In genomic region chrX:11553594-11553993, GRCh38 we compare ENCODE assay signal across 20 cellular contexts.
DNase-seq lines count a peak whose midpoint lies in the region; TF ChIP-seq lines count a peak whose summit lies in the region.
"Had no signal": no experiment of that assay in that cellular context is flagged by ENCODE, and none has a peak within 500 bp of the region (broad histone marks: within the 10 kb centered on the region; RNA-seq: fewer than 3 reads in every experiment).

No MANE protein-coding gene starts in this region.

- H3K4ac ChIP-seq in mesenchymal stem cell (ENCODE audit: low read depth in 1 of 2, low read length in 2 of 2): no peak overlapping the region

- H3K36me3 Mint-ChIP-seq in CD4-positive, alpha-beta memory T cell: no peaks in the 10 kb centered on the region
- H3K36me3 Mint-ChIP-seq: CD8-positive, alpha-beta T cell had no signal

- H3K4me1 Mint-ChIP-seq in CD4-positive, alpha-beta memory T cell: no peaks in the 10 kb centered on the region

- H2BK120ac ChIP-seq in mesenchymal stem cell (ENCODE audit: low read depth, low read length): no peak overlapping the region

- no peaks in the 10 kb centered on the region for H3K79me1 ChIP-seq in mesenchymal stem cell (replicated peaks; ENCODE audit: low read length, poor library complexity, severe bottlenecking)

- H4K8ac ChIP-seq in mesenchymal stem cell (ENCODE audit: low read length): no peak overlapping the region

- in situ Hi-C loops in GM23248 (cut with MboI): no loop called here

- no peak overlapping the region for H3K4me3 Mint-ChIP-seq in CD4-positive, alpha-beta memory T cell
- H3K4me3 Mint-ChIP-seq: CD8-positive, alpha-beta T cell; HFFc6 had no signal

- H3K9me3 ChIP-seq in GM23248 (ENCODE audit: low read depth) (no peaks in the 10 kb centered on the region), mesenchymal stem cell (ENCODE audit: control insufficient read depth, low read length) (no peaks in the 10 kb centered on the region), BE2C (no peaks in the 10 kb centered on the region)
- no peaks in the 10 kb centered on the region for H3K9me3 ChIP-seq in CD4-positive, alpha-beta memory T cell (ENCODE audit: control insufficient read depth in 1 of 2, low read length in 2 of 2)
- H3K9me3 ChIP-seq: A549, HAP-1 had no signal

- DNase-seq in GM23248 (peak; percentile 13), epithelial cell of esophagus (ENCODE audit: low read depth) (peak; percentile 28), mesenchymal stem cell (no peak), BE2C (no peak), NCI-H2107 (lab: John Stamatoyannopoulos, UW) (no peak)
- no peak for DNase-seq in CD4-positive, alpha-beta memory T cell
- DNase-seq: 8988T; ACHN; AML-193; C1 segment of cervical spinal cord; CD8-positive, alpha-beta T cell; DMS 273 treated with DMSO at 0.1 percent for 48 hours; DMS79; EL; GDM1; GOT3; HFFc6 had no signal

- no peaks in the 10 kb centered on the region for H3K9me2 ChIP-seq in GM23248 (ENCODE audit: insufficient read depth)

- no peak overlapping the region for H2BK15ac ChIP-seq in mesenchymal stem cell (ENCODE audit: low read depth, poor library complexity, severe bottlenecking)

- H3K4me3 ChIP-seq in GM23248 (no peak overlapping the region), epithelial cell of esophagus (ENCODE audit: low read length) (no peak overlapping the region), mesenchymal stem cell (ENCODE audit: insufficient read depth in 1 of 2, low read depth in 1 of 2, low read length in 2 of 2) (no peak overlapping the region), BE2C (ENCODE audit: low read depth, low read length) (no peak overlapping the region)
- H3K4me3 ChIP-seq in CD4-positive, alpha-beta memory T cell (ENCODE audit: low read length in 2 of 2): no peak overlapping the region
- H3K4me3 ChIP-seq: A549, GM12878, HAP-1 had no signal

- H3K27ac ChIP-seq in GM23248 (no peak overlapping the region), mesenchymal stem cell (ENCODE audit: low read length, poor library complexity, severe bottlenecking) (no peak overlapping the region)
- H3K27ac ChIP-seq in CD4-positive, alpha-beta memory T cell (ENCODE audit: low read depth, low read length): no peak overlapping the region
- H3K27ac ChIP-seq: A549 had no signal

- no peaks in the 10 kb centered on the region for H4K20me1 ChIP-seq in GM23248 (ENCODE audit: insufficient read depth)

- CTCF ChIA-PET in CD4-positive, alpha-beta memory T cell (lab: Charles Lee; ENCODE audit: partially characterized antibody): interaction anchor here (1.5 kb wide), 2 partner anchors 14 to 219 kb away, joined by 3 read pairs; no protein-coding TSS in a partner anchor

- H3K4me2 ChIP-seq in GM23248 (ENCODE audit: unreplicated experiment) (no peak overlapping the region), mesenchymal stem cell (ENCODE audit: low read length, poor library complexity, severe bottlenecking) (no peak overlapping the region)
- H3K4me2 ChIP-seq: A549 had no signal

- peaks cover 15% of the 10 kb centered on the region; the same call in 1 of the 2 replicates for H3K4me1 ChIP-seq in GM23248 (ENCODE audit: insufficient read depth)
- H3K4me1 ChIP-seq in mesenchymal stem cell (ENCODE audit: control insufficient read depth, insufficient read depth, low read depth, low read length): no peaks in the 10 kb centered on the region
- H3K4me1 ChIP-seq in BE2C: no peaks in the 10 kb centered on the region
- H3K4me1 ChIP-seq in CD4-positive, alpha-beta memory T cell (ENCODE audit: insufficient read depth, low read length): no peaks in the 10 kb centered on the region
- H3K4me1 ChIP-seq: A549 had no signal

- H4K91ac ChIP-seq in mesenchymal stem cell (ENCODE audit: low read length): no peak overlapping the region

- H2AFZ ChIP-seq in GM23248 (no peak overlapping the region), mesenchymal stem cell (ENCODE audit: low read depth, low read length) (no peak overlapping the region)

- peaks cover 5 to 8% of the 10 kb centered on the region in 2 donors for H3K27me3 Mint-ChIP-seq in CD4-positive, alpha-beta memory T cell

- H3K18ac ChIP-seq in mesenchymal stem cell (ENCODE audit: low read depth in 1 of 2, low read length in 2 of 2): no peak overlapping the region

- H3K9ac ChIP-seq in GM23248 (no peak overlapping the region), mesenchymal stem cell (ENCODE audit: low read length) (peak overlapping the region; percentile 11)

- POLR2A ChIA-PET in CD4-positive, alpha-beta memory T cell (lab: Charles Lee; ENCODE audit: partially characterized antibody): no interaction called here

- H2BK5ac ChIP-seq in mesenchymal stem cell (ENCODE audit: low read depth, low read length, poor library complexity, severe bottlenecking): no peak overlapping the region

- H3K23ac ChIP-seq in mesenchymal stem cell (ENCODE audit: low read length in 2 of 2): no peak overlapping the region

- H3K14ac ChIP-seq in mesenchymal stem cell (ENCODE audit: low read length in 2 of 2): no peak overlapping the region

- WGBS in GM23248 (ENCODE audit: low coverage in 1 of 2, low lambda C conversion rate in 2 of 2, missing lambda C conversion rate in 2 of 2), 2 experiments: 35 to 67% methylated on average over 1 of the region's 1 CpG
- WGBS in mesenchymal stem cell: no CpG with 5 or more reads among the region's 1 CpG

- H3K9me3 Mint-ChIP-seq in CD4-positive, alpha-beta memory T cell: peaks cover 0 to 4% (median 0%) of the 10 kb centered on the region in 8 donors
- H3K9me3 Mint-ChIP-seq: CD8-positive, alpha-beta T cell; HFFc6 had no signal

- no peak overlapping the region for H2AK5ac ChIP-seq in mesenchymal stem cell (ENCODE audit: low read length, severe bottlenecking)

- intact Hi-C loops in CD4-positive, alpha-beta memory T cell (cut with micrococcal nuclease): no loop called here

- no peak overlapping the region for H3K27ac Mint-ChIP-seq in CD4-positive, alpha-beta memory T cell
- H3K27ac Mint-ChIP-seq: CD8-positive, alpha-beta T cell; HFFc6 had no signal

- peaks cover 9% of the 10 kb centered on the region; the same call in 1 of the 2 replicates for H3F3A ChIP-seq in GM23248 (ENCODE audit: insufficient read depth)

- TF ChIP-seq CTCF in epithelial cell of esophagus (IDR thresholded peaks at IDR 0.05; ENCODE audit: insufficient read depth, low read depth, low read length, missing control alignments) (no peak), BE2C (IDR thresholded peaks at IDR 0.05; ENCODE audit: low read depth, low read length) (no peak)

- H3K79me2 ChIP-seq in GM23248 (ENCODE audit: insufficient read depth): no peaks in the 10 kb centered on the region

- H3K27me3 ChIP-seq in GM23248 (replicated peaks; ENCODE audit: insufficient read depth) (no peaks in the 10 kb centered on the region), mesenchymal stem cell (ENCODE audit: control insufficient read depth in 1 of 2, insufficient read depth in 1 of 2, low read length in 2 of 2) (no peaks in the 10 kb centered on the region), BE2C (no peaks in the 10 kb centered on the region)
- no peaks in the 10 kb centered on the region for H3K27me3 ChIP-seq in CD4-positive, alpha-beta memory T cell (ENCODE audit: insufficient read depth, low read length)

- no peaks in the 10 kb centered on the region for H3K36me3 ChIP-seq in GM23248 (ENCODE audit: low read depth)
- no peaks in the 10 kb centered on the region for H3K36me3 ChIP-seq in mesenchymal stem cell (ENCODE audit: control insufficient read depth in 1 of 2, insufficient read depth in 2 of 2, low read depth in 1 of 2, low read length in 2 of 2)
- H3K36me3 ChIP-seq in BE2C: no peaks in the 10 kb centered on the region
- H3K36me3 ChIP-seq in CD4-positive, alpha-beta memory T cell (ENCODE audit: insufficient read depth, low read length): no peaks in the 10 kb centered on the region
- H3K36me3 ChIP-seq: HAP-1 had no signal

- H2BK12ac ChIP-seq in mesenchymal stem cell (ENCODE audit: low read length in 2 of 2): no peak overlapping the region

Comparison
In these comparisons a context has a peak if more than half of its experiments do, and no peak if none do; other contexts are left out.
1. DNase-seq: peak in GM23248 (single experiment) and epithelial cell of esophagus (single experiment); none in mesenchymal stem cell (single experiment), BE2C (single experiment), NCI-H2107 (single experiment) and CD4-positive, alpha-beta memory T cell (0 of 5).